22 cellular contexts compared by ENCODE assay signal in the genomic region with DNA sequence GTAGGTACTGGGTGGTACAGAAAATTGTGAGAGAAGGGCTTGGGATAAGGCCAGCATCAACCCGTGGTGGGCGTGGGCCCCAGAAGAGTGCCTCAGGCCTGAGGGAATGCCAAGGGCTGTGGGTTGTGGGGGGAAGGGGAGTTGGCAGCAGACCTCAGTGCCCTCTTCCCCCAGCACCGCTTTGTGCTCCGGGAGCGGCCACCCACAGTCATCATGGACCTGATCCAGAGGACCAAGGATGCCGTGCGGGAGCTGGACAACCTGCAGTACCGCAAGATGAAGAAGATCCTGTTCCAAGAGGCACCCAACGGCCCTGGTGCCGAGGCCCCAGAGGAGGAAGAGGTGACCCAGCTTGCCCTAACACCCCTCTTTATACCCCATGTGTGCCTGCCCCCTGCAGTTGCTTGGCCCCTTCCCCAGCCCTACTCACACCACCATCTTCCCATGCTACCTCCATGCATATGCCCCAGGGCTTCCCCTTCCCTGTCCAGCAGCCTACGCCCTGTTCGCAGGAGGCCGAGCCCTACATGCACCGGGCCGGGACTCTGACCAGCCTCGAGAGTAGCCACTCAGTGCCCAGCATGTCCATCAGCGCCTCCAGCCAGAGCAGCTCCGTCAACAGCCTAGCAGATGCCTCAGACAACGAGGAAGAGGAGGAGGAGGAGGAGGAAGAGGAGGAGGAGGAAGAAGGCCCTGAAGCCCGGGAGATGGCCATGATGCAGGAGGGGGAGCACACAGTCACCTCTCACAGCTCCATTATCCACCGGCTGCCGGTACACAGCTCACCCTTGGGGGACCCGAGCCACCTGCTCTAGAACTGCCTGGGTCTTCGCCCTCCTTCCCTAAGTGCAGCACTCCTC. TPM values are rescaled to one million over a fixed set of nuclear protein-coding genes. Genes with fewer than 3 reads are reported as not detected.
"Had no signal": no experiment of that assay in that cellular context is flagged by ENCODE, and none has a peak within 500 bp of the region (broad histone marks: within the 10 kb centered on the region; RNA-seq: fewer than 3 reads in every experiment).

No MANE protein-coding gene starts in this region.

- DNase-seq: activated CD4-positive, alpha-beta T cell treated with anti-CD3 and anti-CD28 coated beads for 1 hour; activated CD4-positive, alpha-beta T cell treated with anti-CD3 and anti-CD28 coated beads, Interleukin-2, amount 50 U/mL, for 1 hour; activated CD8-positive, alpha-beta T cell treated with anti-CD3 and anti-CD28 coated beads, Interleukin-2, amount 10 ng/mL, durations not matched to agents 7 days and 5 days; adrenal gland; cerebellar nuclear complex; cortex of kidney; endodermal cell; heart right ventricle; islet precursor cell; left cardiac atrium; mesendoderm; mucosa of descending colon; nephron progenitor cell; stimulated activated CD4-positive, alpha-beta T cell treated with anti-CD3 and anti-CD28 coated beads, Interleukin-15, amount 100 ng/mL, for 24 hours; stimulated activated naive CD4-positive, alpha-beta T cell; T-helper 1 cell had no signal

- H3K4me3 Mint-ChIP-seq: activated CD8-positive, alpha-beta T cell treated with anti-CD3 and anti-CD28 coated beads, Interleukin-2, amount 10 ng/mL, durations not matched to agents 7 days and 5 days; activated naive CD8-positive, alpha-beta T cell; endodermal cell; nephron progenitor cell had no signal

- H3K27me3 ChIP-seq: adrenal gland, heart right ventricle, right lobe of liver had no signal

- H3K4me3 ChIP-seq: adrenal gland, heart right ventricle, mucosa of descending colon, right lobe of liver, smooth muscle cell, thoracic aorta had no signal

- H3K27ac ChIP-seq: adrenal gland, epithelial cell of prostate, right lobe of liver, thoracic aorta had no signal

- H3K9me3 Mint-ChIP-seq: endodermal cell, nephron progenitor cell had no signal

- H3K9me3 ChIP-seq: adrenal gland, heart right ventricle, mucosa of descending colon, right lobe of liver, thoracic aorta had no signal

- ATAC-seq: activated CD8-positive, alpha-beta T cell treated with anti-CD3 and anti-CD28 coated beads, Interleukin-2, amount 10 ng/mL, durations not matched to agents 7 days and 5 days; heart right ventricle; left cardiac atrium; mucosa of descending colon; right lobe of liver had no signal

- H3K27ac Mint-ChIP-seq: activated naive CD8-positive, alpha-beta T cell; endodermal cell had no signal

- H3K27me3 Mint-ChIP-seq: activated naive CD8-positive, alpha-beta T cell had no signal

- H3K4me1 ChIP-seq: right lobe of liver had no signal

- H3K4me1 Mint-ChIP-seq: endodermal cell had no signal

RNA-seq across cellular contexts. Expression of gene DOC2A, which starts 28.0 kb away (rescaled TPM):
- total RNA-seq: bronchial epithelial cell had no signal
- polyA plus RNA-seq: smooth muscle cell had no signal
